15 cellular contexts compared by ENCODE assay signal in the genomic region with DNA sequence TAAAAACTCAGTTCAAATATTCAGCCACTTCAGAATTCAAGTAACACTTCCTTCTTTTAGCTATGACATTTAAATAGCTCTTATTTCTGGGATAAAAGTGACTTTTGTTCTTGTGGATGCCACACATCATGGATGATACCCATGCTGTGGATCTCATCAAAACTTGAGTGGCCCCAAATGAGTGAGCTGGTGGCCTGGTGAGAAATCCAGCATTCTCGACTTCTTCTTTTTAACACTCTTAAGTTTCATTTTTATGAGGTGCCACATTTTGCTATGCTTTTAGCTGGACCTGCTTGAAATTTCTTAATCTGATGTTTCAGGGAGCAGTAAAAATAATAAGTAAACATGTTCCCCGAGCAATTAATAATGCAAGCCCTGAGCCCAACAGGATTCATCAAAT.
"Had no signal": no experiment of that assay in that cellular context is flagged by ENCODE, and none has a peak within 500 bp of the region (broad histone marks: within the 10 kb centered on the region; RNA-seq: fewer than 3 reads in every experiment).

No MANE protein-coding gene starts in this region.

- H3K9me3 ChIP-seq: lower lobe of right lung, stomach, thoracic aorta had no signal

- ATAC-seq: activated T-cell treated with anti-CD3 and anti-CD28 coated beads, Interleukin-2, amount 50 U/mL, for 4 hours; left cardiac atrium had no signal

- DNase-seq: activated CD4-positive, alpha-beta memory T cell treated with anti-CD3 and anti-CD28 coated beads for 36 hours; activated CD4-positive, CD25-positive, alpha-beta regulatory T cell treated with anti-CD3 and anti-CD28 coated beads, Interleukin-2, amount 50 U/mL, for 72 hours; activated effector memory CD4-positive, alpha-beta T cell treated with anti-CD3 and anti-CD28 coated beads, Interleukin-2, amount 50 U/mL, for 16 hours; activated naive CD8-positive, alpha-beta T cell treated with anti-CD3 and anti-CD28 coated beads for 36 hours; activated T-cell treated with anti-CD3 and anti-CD28 coated beads, Interleukin-2, amount 50 U/mL, for 4 hours; cerebellar nuclear complex; endodermal cell; left cardiac atrium; lower lobe of right lung; naive thymus-derived CD4-positive, alpha-beta T cell; retina; stimulated activated CD4-positive, alpha-beta T cell treated with anti-CD3 and anti-CD28 coated beads, Interleukin-15, amount 100 ng/mL, for 24 hours; stimulated activated CD4-positive, alpha-beta T cell treated with anti-CD3 and anti-CD28 coated beads, Interleukin-4, amount 100 ng/mL, for 24 hours; stomach had no signal

- H3K27me3 ChIP-seq: stomach had no signal

- H3K27ac ChIP-seq: lower lobe of right lung, stomach, thoracic aorta had no signal

- H3K4me3 ChIP-seq: lower lobe of right lung, stomach, thoracic aorta had no signal

- H3K4me1 ChIP-seq: lower lobe of right lung, stomach had no signal

- H3K36me3 ChIP-seq: lower lobe of right lung, stomach, thoracic aorta had no signal
